ENCODE assay signal across 2 cellular contexts in the genomic region with DNA sequence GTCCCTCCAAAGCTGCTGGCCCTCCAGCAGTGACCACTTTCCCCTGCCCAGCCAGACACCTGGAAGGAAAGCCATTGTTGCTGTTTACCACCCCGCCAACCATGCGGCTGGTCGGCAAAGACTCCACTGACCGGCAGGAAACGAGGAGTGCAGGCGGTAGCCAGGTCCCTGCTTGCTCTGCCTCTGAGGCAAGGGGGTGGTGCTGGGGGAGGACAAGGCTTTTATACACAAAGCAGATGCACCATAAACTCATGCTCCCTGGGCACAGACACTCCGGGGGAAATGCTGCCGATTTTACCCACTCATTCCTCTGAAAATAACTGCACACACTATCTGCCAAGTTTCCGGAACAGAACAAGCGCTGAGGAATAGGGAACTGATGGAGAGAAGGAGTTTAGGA.
TF ChIP-seq lines count a peak whose summit lies in the region.

No MANE protein-coding gene starts in this region.

TF ChIP-seq in HepG2, 621 proteins besides CTCF, POLR2A, EP300 and RAD21 (continued from another document and continues in another):
- TF ChIP-seq, protein P1, sequence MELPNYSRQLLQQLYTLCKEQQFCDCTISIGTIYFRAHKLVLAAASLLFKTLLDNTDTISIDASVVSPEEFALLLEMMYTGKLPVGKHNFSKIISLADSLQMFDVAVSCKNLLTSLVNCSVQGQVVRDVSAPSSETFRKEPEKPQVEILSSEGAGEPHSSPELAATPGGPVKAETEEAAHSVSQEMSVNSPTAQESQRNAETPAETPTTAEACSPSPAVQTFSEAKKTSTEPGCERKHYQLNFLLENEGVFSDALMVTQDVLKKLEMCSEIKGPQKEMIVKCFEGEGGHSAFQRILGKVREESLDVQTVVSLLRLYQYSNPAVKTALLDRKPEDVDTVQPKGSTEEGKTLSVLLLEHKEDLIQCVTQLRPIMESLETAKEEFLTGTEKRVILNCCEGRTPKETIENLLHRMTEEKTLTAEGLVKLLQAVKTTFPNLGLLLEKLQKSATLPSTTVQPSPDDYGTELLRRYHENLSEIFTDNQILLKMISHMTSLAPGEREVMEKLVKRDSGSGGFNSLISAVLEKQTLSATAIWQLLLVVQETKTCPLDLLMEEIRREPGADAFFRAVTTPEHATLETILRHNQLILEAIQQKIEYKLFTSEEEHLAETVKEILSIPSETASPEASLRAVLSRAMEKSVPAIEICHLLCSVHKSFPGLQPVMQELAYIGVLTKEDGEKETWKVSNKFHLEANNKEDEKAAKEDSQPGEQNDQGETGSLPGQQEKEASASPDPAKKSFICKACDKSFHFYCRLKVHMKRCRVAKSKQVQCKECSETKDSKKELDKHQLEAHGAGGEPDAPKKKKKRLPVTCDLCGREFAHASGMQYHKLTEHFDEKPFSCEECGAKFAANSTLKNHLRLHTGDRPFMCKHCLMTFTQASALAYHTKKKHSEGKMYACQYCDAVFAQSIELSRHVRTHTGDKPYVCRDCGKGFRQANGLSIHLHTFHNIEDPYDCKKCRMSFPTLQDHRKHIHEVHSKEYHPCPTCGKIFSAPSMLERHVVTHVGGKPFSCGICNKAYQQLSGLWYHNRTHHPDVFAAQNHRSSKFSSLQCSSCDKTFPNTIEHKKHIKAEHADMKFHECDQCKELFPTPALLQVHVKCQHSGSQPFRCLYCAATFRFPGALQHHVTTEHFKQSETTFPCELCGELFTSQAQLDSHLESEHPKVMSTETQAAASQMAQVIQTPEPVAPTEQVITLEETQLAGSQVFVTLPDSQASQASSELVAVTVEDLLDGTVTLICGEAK (IDR thresholded peaks at IDR 0.05) = no peak
- TF ChIP-seq, protein P1 (CRISPR knock-in tag; IDR thresholded peaks at IDR 0.05) = no peak
- TF ChIP-seq PCBP2 (optimal IDR thresholded peaks at IDR 0.05; ENCODE audit: low read depth, low read length, poor library complexity, severe bottlenecking) = no peak
- no peak for TF ChIP-seq GLI4 (CRISPR knock-in tag; IDR thresholded peaks at IDR 0.05; ENCODE audit: borderline replicate concordance)
- TF ChIP-seq MBD4 (IDR thresholded peaks at IDR 0.05; ENCODE audit: borderline replicate concordance, low read length) = no peak
- no peak for TF ChIP-seq CREB1 (IDR thresholded peaks at IDR 0.05)
- no peak for TF ChIP-seq CREB1 (CRISPR knock-in tag; IDR thresholded peaks at IDR 0.05)
- TF ChIP-seq, protein P2, sequence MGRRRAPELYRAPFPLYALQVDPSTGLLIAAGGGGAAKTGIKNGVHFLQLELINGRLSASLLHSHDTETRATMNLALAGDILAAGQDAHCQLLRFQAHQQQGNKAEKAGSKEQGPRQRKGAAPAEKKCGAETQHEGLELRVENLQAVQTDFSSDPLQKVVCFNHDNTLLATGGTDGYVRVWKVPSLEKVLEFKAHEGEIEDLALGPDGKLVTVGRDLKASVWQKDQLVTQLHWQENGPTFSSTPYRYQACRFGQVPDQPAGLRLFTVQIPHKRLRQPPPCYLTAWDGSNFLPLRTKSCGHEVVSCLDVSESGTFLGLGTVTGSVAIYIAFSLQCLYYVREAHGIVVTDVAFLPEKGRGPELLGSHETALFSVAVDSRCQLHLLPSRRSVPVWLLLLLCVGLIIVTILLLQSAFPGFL (CRISPR knock-in tag; IDR thresholded peaks at IDR 0.05) = no peak
- no peak for TF ChIP-seq DNMT3B (CRISPR knock-in tag; conservative IDR thresholded peaks at IDR 0.05)
- TF ChIP-seq, protein P3, sequence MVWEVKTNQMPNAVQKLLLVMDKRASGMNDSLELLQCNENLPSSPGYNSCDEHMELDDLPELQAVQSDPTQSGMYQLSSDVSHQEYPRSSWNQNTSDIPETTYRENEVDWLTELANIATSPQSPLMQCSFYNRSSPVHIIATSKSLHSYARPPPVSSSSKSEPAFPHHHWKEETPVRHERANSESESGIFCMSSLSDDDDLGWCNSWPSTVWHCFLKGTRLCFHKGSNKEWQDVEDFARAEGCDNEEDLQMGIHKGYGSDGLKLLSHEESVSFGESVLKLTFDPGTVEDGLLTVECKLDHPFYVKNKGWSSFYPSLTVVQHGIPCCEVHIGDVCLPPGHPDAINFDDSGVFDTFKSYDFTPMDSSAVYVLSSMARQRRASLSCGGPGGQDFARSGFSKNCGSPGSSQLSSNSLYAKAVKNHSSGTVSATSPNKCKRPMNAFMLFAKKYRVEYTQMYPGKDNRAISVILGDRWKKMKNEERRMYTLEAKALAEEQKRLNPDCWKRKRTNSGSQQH (CRISPR knock-in tag; IDR thresholded peaks at IDR 0.05; ENCODE audit: low read depth) = no peak

TF ChIP-seq in WTC11, 78 proteins besides CTCF, POLR2A, EP300 and RAD21 (continued from another document):
- TF ChIP-seq, protein P4, sequence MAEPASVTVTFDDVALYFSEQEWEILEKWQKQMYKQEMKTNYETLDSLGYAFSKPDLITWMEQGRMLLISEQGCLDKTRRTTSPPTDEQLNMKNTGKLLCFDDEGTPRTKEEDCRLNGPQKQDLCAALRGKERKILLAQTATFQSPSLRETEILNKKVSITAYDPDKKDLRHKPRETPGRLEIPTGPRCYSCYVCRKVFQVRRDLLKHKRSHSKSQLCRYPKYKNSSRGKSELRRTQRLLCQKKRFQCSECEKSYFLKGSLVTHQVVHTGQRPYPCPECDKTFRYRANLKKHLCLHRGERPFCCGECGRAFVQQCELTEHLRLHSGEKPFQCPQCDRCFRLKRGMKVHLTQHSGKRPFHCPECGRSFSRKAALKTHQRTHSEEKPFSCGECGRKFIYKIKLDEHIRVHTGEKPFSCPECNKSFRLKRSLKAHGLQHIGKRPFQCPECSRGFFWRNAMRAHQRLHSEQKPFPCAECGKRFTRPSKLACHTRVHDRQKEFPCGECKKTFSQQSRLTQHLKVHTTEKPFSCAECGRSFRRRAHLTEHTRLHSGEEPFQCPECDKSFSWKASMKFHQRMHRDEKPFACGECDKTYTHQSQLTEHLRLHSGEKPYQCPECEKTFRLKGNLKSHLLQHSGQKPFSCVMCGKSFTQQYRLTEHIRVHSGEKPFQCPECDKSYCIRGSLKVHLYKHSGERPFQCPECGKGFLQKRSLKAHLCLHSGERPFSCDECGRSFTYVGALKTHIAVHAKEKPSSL (CRISPR knock-in tag; conservative IDR thresholded peaks at IDR 0.05) = no peak
- TF ChIP-seq ZNF416 (CRISPR knock-in tag; IDR thresholded peaks at IDR 0.05) = no peak
- TF ChIP-seq, protein P5, sequence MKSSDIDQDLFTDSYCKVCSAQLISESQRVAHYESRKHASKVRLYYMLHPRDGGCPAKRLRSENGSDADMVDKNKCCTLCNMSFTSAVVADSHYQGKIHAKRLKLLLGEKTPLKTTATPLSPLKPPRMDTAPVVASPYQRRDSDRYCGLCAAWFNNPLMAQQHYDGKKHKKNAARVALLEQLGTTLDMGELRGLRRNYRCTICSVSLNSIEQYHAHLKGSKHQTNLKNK (CRISPR knock-in tag; IDR thresholded peaks at IDR 0.05) = no peak
